In genomic region chr6:105596284-105596755, GRCh38 we compare ENCODE assay signal across 12 cellular contexts.
A peak's percentile ranks its signal among the peaks of the same experiment; 100 is the strongest.
DNase-seq lines count a peak whose midpoint lies in the region; TF ChIP-seq lines count a peak whose summit lies in the region.
"Had no signal": no experiment of that assay in that cellular context is flagged by ENCODE, and none has a peak within 500 bp of the region (broad histone marks: within the 10 kb centered on the region; RNA-seq: fewer than 3 reads in every experiment).

No MANE protein-coding gene starts in this region.

- H2AK5ac ChIP-seq in mesendoderm (ENCODE audit: low read length) = no peak overlapping the region

- H2BK120ac ChIP-seq in mesendoderm (ENCODE audit: low read depth, low read length) = no peak overlapping the region

- in situ Hi-C loops in HAP-1 (cut with MboI; ENCODE audit: low sequenced_read_pairs) = no loop called here

- no peak for TF ChIP-seq CTCF in fibroblast of villous mesenchyme (IDR thresholded peaks at IDR 0.05; ENCODE audit: insufficient read depth, low read depth, low read length)

- H2BK5ac ChIP-seq in mesendoderm (ENCODE audit: low read length) = no peak overlapping the region

- H3K4me1 ChIP-seq in HAP-1 (peaks cover 23% of the 10 kb centered on the region), skeletal muscle satellite cell (ENCODE audit: control insufficient read depth, insufficient read depth, low read length) (peaks cover 65% of the 10 kb centered on the region), mesendoderm (ENCODE audit: control insufficient read depth, low read depth, low read length) (no peaks in the 10 kb centered on the region)
- H3K4me1 ChIP-seq: colonic mucosa had no signal

- no peaks in the 10 kb centered on the region for H3K79me2 ChIP-seq in mesendoderm (ENCODE audit: control insufficient read depth, insufficient read depth, low read length)

- H3K4me2 ChIP-seq in skeletal muscle satellite cell (ENCODE audit: low read length) = peak overlapping the region; percentile 44
- H3K4me2 ChIP-seq in mesendoderm (ENCODE audit: low read length) = no peak overlapping the region

- H3K27me3 ChIP-seq in HAP-1 (ENCODE audit: low read depth) = no peaks in the 10 kb centered on the region; the same call in 1 of the 2 replicates
- H3K27me3 ChIP-seq in skeletal muscle satellite cell (ENCODE audit: control insufficient read depth, insufficient read depth, low read length) = no peaks in the 10 kb centered on the region
- H3K27me3 ChIP-seq in mesendoderm (ENCODE audit: insufficient read depth, low read length, poor library complexity) = no peaks in the 10 kb centered on the region
- H3K27me3 ChIP-seq: colonic mucosa had no signal

- no peak overlapping the region for H4K5ac ChIP-seq in mesendoderm (ENCODE audit: low read length)

- WGBS in mesendoderm (ENCODE audit: extremely low coverage, insufficient coverage, low lambda C conversion rate) = no CpG with 5 or more reads among the region's 4 CpGs

- no peak overlapping the region for H3K56ac ChIP-seq in mesendoderm (ENCODE audit: low read length)

- H3K9ac ChIP-seq in skeletal muscle satellite cell (ENCODE audit: low read depth, low read length) = peak overlapping the region; percentile 83
- H3K9ac ChIP-seq in mesendoderm (ENCODE audit: low read length) = no peak overlapping the region

- no peaks in the 10 kb centered on the region for H3K79me1 ChIP-seq in mesendoderm (ENCODE audit: low read length)

- H3K4ac ChIP-seq in mesendoderm (ENCODE audit: low read depth, low read length) = no peak overlapping the region

- H3K36me3 ChIP-seq in HAP-1 (replicated peaks) = no peaks in the 10 kb centered on the region
- no peaks in the 10 kb centered on the region for H3K36me3 ChIP-seq in skeletal muscle satellite cell (ENCODE audit: insufficient read depth, low read length)
- H3K36me3 ChIP-seq in mesendoderm (ENCODE audit: control insufficient read depth, insufficient read depth, low read length) = no peaks in the 10 kb centered on the region
- H3K36me3 ChIP-seq: colonic mucosa had no signal

- DNase-seq in HAP-1 (ENCODE audit: low spot score in 2 of 2) = peak; percentile 16 to 60
- DNase-seq in SW 1271 (lab: John Stamatoyannopoulos, UW) = peak; percentile 61 to 93
- DNase-seq in fibroblast of villous mesenchyme (ENCODE audit: low read depth) = peak; percentile 96
- no peak for DNase-seq in mesendoderm
- DNase-seq in activated naive CD4-positive, alpha-beta T cell treated with Interleukin-2 at 50 U/mL for 16 hours = no peak
- DNase-seq in Ammon's horn (ENCODE audit: low spot score) = no peak
- DNase-seq in superior temporal gyrus (ENCODE audit: extremely low spot score) = no peak
- DNase-seq: colonic mucosa, immature natural killer cell, NCI-H2171, psoas muscle had no signal

- no peak overlapping the region for H2BK15ac ChIP-seq in mesendoderm (replicated peaks; ENCODE audit: low read depth)

- no peak overlapping the region for H3K18ac ChIP-seq in mesendoderm (ENCODE audit: low read length)

- H3K27ac ChIP-seq in mesendoderm (ENCODE audit: low read depth, low read length) = no peak overlapping the region
- H3K27ac ChIP-seq: colonic mucosa, psoas muscle had no signal

- no peak overlapping the region for H3K23ac ChIP-seq in mesendoderm (ENCODE audit: low read length)

- H3K4me3 ChIP-seq in HAP-1 (no peak overlapping the region), fibroblast of villous mesenchyme (ENCODE audit: low read depth, low read length) (no peak overlapping the region), skeletal muscle satellite cell (ENCODE audit: low read length) (no peak overlapping the region), mesendoderm (ENCODE audit: low read length) (no peak overlapping the region)
- H3K4me3 ChIP-seq: colonic mucosa, psoas muscle had no signal

- no peak overlapping the region for H4K8ac ChIP-seq in mesendoderm (ENCODE audit: low read depth, low read length)

- H3K9me3 ChIP-seq in HAP-1 = no peaks in the 10 kb centered on the region
- no peaks in the 10 kb centered on the region for H3K9me3 ChIP-seq in skeletal muscle satellite cell (replicated peaks; ENCODE audit: low read length)
- H3K9me3 ChIP-seq: colonic mucosa, psoas muscle had no signal

Comparison
In these comparisons a context has a peak if more than half of its experiments do, and no peak if none do; other contexts are left out.
1. DNase-seq: peak in HAP-1 (2 of 2), SW 1271 (2 of 2) and fibroblast of villous mesenchyme (single experiment); none in mesendoderm (single experiment), activated naive CD4-positive, alpha-beta T cell treated with Interleukin-2 at 50 U/mL for 16 hours (single experiment), Ammon's horn (single experiment) and superior temporal gyrus (single experiment).